10 cellular contexts compared by ENCODE assay signal in the genomic region with DNA sequence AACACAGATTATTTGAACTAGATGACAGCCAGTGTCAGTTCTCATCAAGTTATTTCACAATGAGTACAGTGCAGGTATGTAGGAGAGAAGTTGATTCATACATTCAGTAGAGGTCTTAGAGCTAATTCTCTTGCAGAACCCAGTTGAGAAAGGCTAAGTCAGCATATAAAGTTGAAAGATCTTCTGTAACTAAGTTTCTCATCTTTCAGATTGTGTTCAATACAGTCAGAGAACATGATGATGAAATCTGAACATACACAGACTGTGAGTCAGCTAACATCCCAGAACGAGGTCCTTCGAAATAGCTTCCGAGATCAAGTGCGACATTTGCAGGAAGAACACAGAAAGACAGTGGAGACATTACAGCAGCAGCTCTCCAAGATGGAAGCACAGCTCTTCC. TPM values are rescaled to one million over a fixed set of nuclear protein-coding genes. Genes with fewer than 3 reads are reported as not detected.
DNase-seq lines count a peak whose midpoint lies in the region; ATAC-seq and TF ChIP-seq lines count a peak whose summit lies in the region.
"Had no signal": no experiment of that assay in that cellular context is flagged by ENCODE, and none has a peak within 500 bp of the region (broad histone marks: within the 10 kb centered on the region; RNA-seq: fewer than 3 reads in every experiment).

No MANE protein-coding gene starts in this region.

- no peak overlapping the region for H3K4me3 ChIP-seq in SK-N-SH (ENCODE audit: low read depth in 2 of 2, low read length in 1 of 2)
- no peak overlapping the region for H3K4me3 ChIP-seq in fibroblast of lung (replicated peaks in 1 of 4; ENCODE audit: control extremely low read depth in 1 of 4, insufficient read depth in 1 of 4, low read depth in 3 of 4, low read length in 4 of 4)
- H3K4me3 ChIP-seq: pancreas, uterus had no signal

- H2AFZ ChIP-seq in SK-N-SH (ENCODE audit: low read depth) = no peak overlapping the region
- no peak overlapping the region for H2AFZ ChIP-seq in fibroblast of lung (ENCODE audit: low read length)

- H3K79me2 ChIP-seq in SK-N-SH (ENCODE audit: insufficient read depth) (no peaks in the 10 kb centered on the region; the same call in 1 of the 2 replicates), fibroblast of lung (ENCODE audit: control insufficient read depth, insufficient read depth, low read length) (no peaks in the 10 kb centered on the region)

- no peak for TF ChIP-seq RAD21 in SK-N-SH (IDR thresholded peaks at IDR 0.05; ENCODE audit: low read length)

- no peaks in the 10 kb centered on the region for H3K27me3 ChIP-seq in SK-N-SH (ENCODE audit: insufficient read depth)
- no peaks in the 10 kb centered on the region for H3K27me3 ChIP-seq in fibroblast of lung (ENCODE audit: control insufficient read depth, insufficient read depth, low read length)
- H3K27me3 ChIP-seq: pancreas, uterus had no signal

- H3K9me3 ChIP-seq in SK-N-SH = no peaks in the 10 kb centered on the region
- no peaks in the 10 kb centered on the region for H3K9me3 ChIP-seq in fibroblast of lung (ENCODE audit: control insufficient read depth, insufficient read depth, low read depth, low read length)
- H3K9me3 ChIP-seq: pancreas, uterus had no signal

- H3K36me3 ChIP-seq in SK-N-SH (replicated peaks in 1 of 2; ENCODE audit: control insufficient read depth in 1 of 2, insufficient read depth in 2 of 2, low read length in 1 of 2) (peaks cover 47 to 56% of the 10 kb centered on the region in 2 experiments), fibroblast of lung (ENCODE audit: control insufficient read depth, insufficient read depth, low read length) (no peaks in the 10 kb centered on the region)

- 33% methylated on average over 4 of the region's 4 CpGs for WGBS in SK-N-SH (ENCODE audit: low lambda C conversion rate)

- H3K4me2 ChIP-seq in SK-N-SH (peak overlapping the region; percentile 42; the same call in 1 of the 2 replicates), fibroblast of lung (ENCODE audit: extremely low read depth, insufficient read depth, low read length) (no peak overlapping the region)

- ATAC-seq in GM18909 (IDR thresholded peaks at IDR 0.05; ENCODE audit: poor library complexity, unreplicated experiment) = no peak
- ATAC-seq: pancreas had no signal

- H3K27ac ChIP-seq in SK-N-SH (ENCODE audit: low read depth in 2 of 2, low read length in 1 of 2) (peak overlapping the region; percentile 50 to 73), fibroblast of lung (ENCODE audit: insufficient read depth, low read length) (no peak overlapping the region)
- H3K27ac ChIP-seq: pancreas, uterus had no signal

- H4K20me1 ChIP-seq in SK-N-SH (ENCODE audit: insufficient read depth) (no peaks in the 10 kb centered on the region), fibroblast of lung (ENCODE audit: control insufficient read depth, extremely low read depth, insufficient read depth, low read length) (no peaks in the 10 kb centered on the region)

- TF ChIP-seq CTCF in SK-N-SH (IDR thresholded peaks at IDR 0.05) (no peak), fibroblast of lung (conservative IDR thresholded peaks at IDR 0.05 in 1 of 2, IDR thresholded peaks at IDR 0.05 in 1 of 2; ENCODE audit: low read depth in 1 of 2, low read length in 2 of 2) (peak in 1 of 2 donors; percentile 11)

- H3K4me1 ChIP-seq in SK-N-SH (ENCODE audit: control insufficient read depth in 1 of 2, insufficient read depth in 2 of 2, low read depth in 1 of 2, low read length in 1 of 2) (peaks cover 0 to 6% of the 10 kb centered on the region in 2 experiments; a peak in 3 of 4 replicates), fibroblast of lung (ENCODE audit: control insufficient read depth, extremely low read depth, insufficient read depth, low read length) (peaks cover 4% of the 10 kb centered on the region)
- H3K4me1 ChIP-seq: pancreas, uterus had no signal

- no peak for TF ChIP-seq EP300 in SK-N-SH (IDR thresholded peaks at IDR 0.05; ENCODE audit: borderline replicate concordance in 1 of 2, low read depth in 1 of 2, low read length in 1 of 2)

- no peaks in the 10 kb centered on the region for H3K9me2 ChIP-seq in SK-N-SH

- CTCF ChIA-PET in SK-N-SH (lab: Yijun Ruan, JAX) = no interaction called here

- DNase-seq in GM03348 (ENCODE audit: low spot score) (peak; percentile 78), SK-N-SH (no peak), fibroblast of lung (ENCODE audit: low read depth in 2 of 2) (peak; percentile 95 to 96), putamen (ENCODE audit: low spot score) (peak; percentile 3), NCI-H146 treated with DMSO at 0.1 percent for 48 hours (lab: John Stamatoyannopoulos, UW; ENCODE audit: unreplicated experiment) (no peak), mucosa of gallbladder (ENCODE audit: low spot score) (no peak)
- DNase-seq in activated effector memory CD4-positive, alpha-beta T cell treated with Interleukin-2 at 50 U/mL for 16 hours = no peak
- DNase-seq: pancreas, uterus had no signal

- 0 out of 2 replicates have a peak overlapping the region, but pooled peaks have one; percentile 7 for H3K9ac ChIP-seq in SK-N-SH
- H3K9ac ChIP-seq in fibroblast of lung (ENCODE audit: insufficient read depth, low read length) = no peak overlapping the region

- POLR2A ChIA-PET in SK-N-SH (lab: Yijun Ruan, JAX) = no interaction called here

- H3F3A ChIP-seq in SK-N-SH (replicated peaks; ENCODE audit: insufficient read depth) = peaks cover 15% of the 10 kb centered on the region

TF ChIP-seq in SK-N-SH, 30 proteins besides CTCF, POLR2A, EP300 and RAD21:
- TF ChIP-seq NFIC (IDR thresholded peaks at IDR 0.05; ENCODE audit: borderline replicate concordance) = no peak
- peak; percentile 74 for TF ChIP-seq JUND (IDR thresholded peaks at IDR 0.05)
- no peak for TF ChIP-seq RCOR1 (IDR thresholded peaks at IDR 0.05; ENCODE audit: low read length)
- TF ChIP-seq YY1 (IDR thresholded peaks at IDR 0.05; ENCODE audit: low read depth) = peak; percentile 68; the same call in 1 of the 2 replicates
- TF ChIP-seq, protein P1, sequence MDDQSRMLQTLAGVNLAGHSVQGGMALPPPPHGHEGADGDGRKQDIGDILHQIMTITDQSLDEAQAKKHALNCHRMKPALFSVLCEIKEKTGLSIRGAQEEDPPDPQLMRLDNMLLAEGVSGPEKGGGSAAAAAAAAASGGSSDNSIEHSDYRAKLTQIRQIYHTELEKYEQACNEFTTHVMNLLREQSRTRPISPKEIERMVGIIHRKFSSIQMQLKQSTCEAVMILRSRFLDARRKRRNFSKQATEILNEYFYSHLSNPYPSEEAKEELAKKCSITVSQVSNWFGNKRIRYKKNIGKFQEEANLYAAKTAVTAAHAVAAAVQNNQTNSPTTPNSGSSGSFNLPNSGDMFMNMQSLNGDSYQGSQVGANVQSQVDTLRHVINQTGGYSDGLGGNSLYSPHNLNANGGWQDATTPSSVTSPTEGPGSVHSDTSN (IDR thresholded peaks at IDR 0.05) = peak; percentile 55; the same call in 1 of the 2 replicates
- TF ChIP-seq TCF12 (IDR thresholded peaks at IDR 0.05) = peak; percentile 37
- TF ChIP-seq GABPA (IDR thresholded peaks at IDR 0.05; ENCODE audit: low read depth) = peak; percentile 72
- TF ChIP-seq SMC3 (IDR thresholded peaks at IDR 0.05; ENCODE audit: low read depth, low read length) = no peak
- peak; percentile 53; the same call in 1 of the 2 replicates for TF ChIP-seq MAX (IDR thresholded peaks at IDR 0.05; ENCODE audit: low read depth)
- TF ChIP-seq POLR2AphosphoS5 (IDR thresholded peaks at IDR 0.05; ENCODE audit: low read depth, low read length) = peak; percentile 28; the same call in 1 of the 2 replicates
- TF ChIP-seq SIN3A (IDR thresholded peaks at IDR 0.05; ENCODE audit: borderline replicate concordance, low read depth, low read length) = no peak
- peak; percentile 75; the same call in 1 of the 2 replicates for TF ChIP-seq FOSL2 (IDR thresholded peaks at IDR 0.05; ENCODE audit: borderline replicate concordance, low read depth)
- TF ChIP-seq CHD2 (IDR thresholded peaks at IDR 0.05; ENCODE audit: low read length, partially characterized antibody) = no peak
- TF ChIP-seq FOXM1 (IDR thresholded peaks at IDR 0.05; ENCODE audit: low read depth) = no peak

RNA-seq across cellular contexts. Expression of gene LIMS1, which starts 41.9 kb away (rescaled TPM):
- polyA plus RNA-seq in SK-N-SH (2012; rRNA removed) (123 and 131 TPM in 2 replicates), fibroblast of lung (100 and 108 TPM in 2 replicates)
- polyA plus RNA-seq in SK-N-SH (2012; cell fraction: cytosol; rRNA removed) = 93.1 and 107 TPM in 2 replicates
- 104 and 182 TPM in 2 replicates for polyA plus RNA-seq in SK-N-SH (2012; cell fraction: nucleus; rRNA removed)
- total RNA-seq in fibroblast of lung (52.7 and 63.7 TPM in 2 replicates), mucosa of gallbladder (64.1 TPM)
- polyA plus RNA-seq in fibroblast of lung (2012) = 50.2 and 61.0 TPM in 2 replicates
- 84.0 and 84.7 TPM in 2 replicates for polyA minus RNA-seq in fibroblast of lung (ENCODE audit: low replicate concordance)

RNA-seq across cellular contexts. Expression of gene GCC2, which starts 43.4 kb away (rescaled TPM):
- 4.5 and 5.9 TPM in 2 replicates for polyA plus RNA-seq in SK-N-SH (2012; rRNA removed)
- polyA plus RNA-seq in SK-N-SH (2012; cell fraction: cytosol; rRNA removed) = 6.0 and 7.7 TPM in 2 replicates
- polyA plus RNA-seq in SK-N-SH (2012; cell fraction: nucleus; rRNA removed) = 5.3 and 13.2 TPM in 2 replicates
- 23.6 and 26.4 TPM in 2 replicates for total RNA-seq in fibroblast of lung
- polyA plus RNA-seq in fibroblast of lung = 9.4 and 16.3 TPM in 2 replicates
- 8.5 and 15.3 TPM in 2 replicates for polyA plus RNA-seq in fibroblast of lung (2012)
- polyA minus RNA-seq in fibroblast of lung (ENCODE audit: low replicate concordance) = 0.39 and 0.63 TPM in 2 replicates
- total RNA-seq in mucosa of gallbladder = 85.7 TPM

Comparison
In these comparisons a context has a peak if more than half of its experiments do, and no peak if none do; other contexts are left out.
1. DNase-seq: peak in GM03348 (single experiment), fibroblast of lung (2 of 2) and putamen (single experiment); none in SK-N-SH (single experiment), NCI-H146 treated with DMSO at 0.1 percent for 48 hours (single experiment), activated effector memory CD4-positive, alpha-beta T cell treated with Interleukin-2 at 50 U/mL for 16 hours (single experiment) and mucosa of gallbladder (single experiment).